Comparison of ENCODE assay signal across 9 cellular contexts in genomic region chr19:38853214-38853613, GRCh38. TPM values are rescaled to one million over a fixed set of nuclear protein-coding genes. Genes with fewer than 3 reads are reported as not detected.
A peak's percentile ranks its signal among the peaks of the same experiment; 100 is the strongest.
DNase-seq lines count a peak whose midpoint lies in the region; ATAC-seq and TF ChIP-seq lines count a peak whose summit lies in the region.
"Had no signal": no experiment of that assay in that cellular context is flagged by ENCODE, and none has a peak within 500 bp of the region (broad histone marks: within the 10 kb centered on the region; RNA-seq: fewer than 3 reads in every experiment).

No MANE protein-coding gene starts in this region.

- peaks cover 23% of the 10 kb centered on the region for H3K36me3 Mint-ChIP-seq in CD8-positive, alpha-beta T cell

- H3K9me3 ChIP-seq in CD8-positive, alpha-beta T cell (ENCODE audit: low read length): no peaks in the 10 kb centered on the region
- H3K9me3 ChIP-seq in MM.1S (replicated peaks; ENCODE audit: insufficient read depth, low read length) (no peaks in the 10 kb centered on the region), osteoblast (ENCODE audit: low read depth, low read length) (no peaks in the 10 kb centered on the region)

- peaks cover 3% of the 10 kb centered on the region; the same call in 1 of the 2 replicates for H4K20me1 ChIP-seq in MM.1S (ENCODE audit: insufficient read depth, low read length)
- peaks cover 9% of the 10 kb centered on the region for H4K20me1 ChIP-seq in osteoblast (ENCODE audit: insufficient read depth, low read length)

- H3K9ac ChIP-seq in MM.1S (ENCODE audit: low read length): peak overlapping the region; percentile 99

- no peak for ATAC-seq in CD8-positive, alpha-beta T cell
- ATAC-seq in GM18868 (IDR thresholded peaks at IDR 0.05; ENCODE audit: unreplicated experiment): no peak
- no peak for ATAC-seq in foreskin keratinocyte

- TF ChIP-seq CTCF in CD8-positive, alpha-beta T cell (IDR thresholded peaks at IDR 0.05): no peak
- no peak for TF ChIP-seq CTCF in MM.1S (IDR thresholded peaks at IDR 0.05; ENCODE audit: low read length)
- TF ChIP-seq CTCF in dorsolateral prefrontal cortex (IDR thresholded peaks at IDR 0.05 in 54 of 56, conservative IDR thresholded peaks at IDR 0.05 in 2 of 56; ENCODE audit: low read depth in 1 of 56, partially characterized antibody in 56 of 56): no peak
- no peak for TF ChIP-seq CTCF in osteoblast (IDR thresholded peaks at IDR 0.05; ENCODE audit: extremely low read depth, low read depth, low read length)
- no peak for TF ChIP-seq CTCF in foreskin keratinocyte (conservative IDR thresholded peaks at IDR 0.05)

- CTCF ChIA-PET in CD8-positive, alpha-beta T cell (lab: Charles Lee): interaction anchor here (0.7 to 3.8 kb wide), 9 partner anchors 10 to 84 kb away, joined by 3 to 28 read pairs (median 4); partner anchors contain the start of gene ECH1

- no peaks in the 10 kb centered on the region for H3K27me3 Mint-ChIP-seq in CD8-positive, alpha-beta T cell (ENCODE audit: low read depth)

- peaks cover 23% of the 10 kb centered on the region for H3F3A ChIP-seq in MM.1S (ENCODE audit: insufficient read depth, low read length)

- peaks cover 27% of the 10 kb centered on the region for H3K79me2 ChIP-seq in MM.1S (ENCODE audit: low read length)
- H3K79me2 ChIP-seq in osteoblast (ENCODE audit: insufficient read depth, low read length): peaks cover 10% of the 10 kb centered on the region

- peaks cover 6% of the 10 kb centered on the region for H3K36me3 ChIP-seq in CD8-positive, alpha-beta T cell (ENCODE audit: insufficient read depth, low read length)
- no peaks in the 10 kb centered on the region for H3K36me3 ChIP-seq in MM.1S (replicated peaks; ENCODE audit: insufficient read depth, low read length)
- peaks cover 4% of the 10 kb centered on the region for H3K36me3 ChIP-seq in osteoblast (ENCODE audit: insufficient read depth, low read length)

- H3K9me3 Mint-ChIP-seq in CD8-positive, alpha-beta T cell: no peaks in the 10 kb centered on the region

- peak overlapping the region; percentile 90 for H3K4me2 ChIP-seq in MM.1S (ENCODE audit: low read depth, low read length)
- H3K4me2 ChIP-seq in osteoblast (ENCODE audit: insufficient read depth, low read length): peak overlapping the region; percentile 96

- H3K4me1 ChIP-seq in CD8-positive, alpha-beta T cell (ENCODE audit: insufficient read depth, low read length): peaks cover 39% of the 10 kb centered on the region
- peaks cover 22% of the 10 kb centered on the region for H3K4me1 ChIP-seq in MM.1S (ENCODE audit: low read length)
- H3K4me1 ChIP-seq in osteoblast (ENCODE audit: insufficient read depth, low read length): peaks cover 24% of the 10 kb centered on the region
- no peaks in the 10 kb centered on the region for H3K4me1 ChIP-seq in foreskin keratinocyte

- DNase-seq in CD8-positive, alpha-beta T cell: no peak
- DNase-seq in MM.1S (no peak), dorsolateral prefrontal cortex (no peak), osteoblast (ENCODE audit: insufficient read length, low spot score, missing footprints) (no peak), DMS153 (lab: John Stamatoyannopoulos, UW) (no peak), substantia nigra (lab: John Stamatoyannopoulos, UW) (no peak), foreskin keratinocyte (no peak)

- no peaks in the 10 kb centered on the region for H3K27me3 ChIP-seq in CD8-positive, alpha-beta T cell (ENCODE audit: insufficient read depth, low read length)
- H3K27me3 ChIP-seq in MM.1S (replicated peaks; ENCODE audit: insufficient read depth, low read length) (no peaks in the 10 kb centered on the region), dorsolateral prefrontal cortex (no peaks in the 10 kb centered on the region), osteoblast (ENCODE audit: insufficient read depth, low read length) (no peaks in the 10 kb centered on the region), foreskin keratinocyte (no peaks in the 10 kb centered on the region)

- POLR2A ChIA-PET in CD8-positive, alpha-beta T cell (lab: Charles Lee): interaction anchor here (0.8 to 3.4 kb wide), 5 partner anchors 9 to 27 kb away, joined by 3 to 46 read pairs (median 20); no protein-coding TSS in a partner anchor

- no peak overlapping the region for H3K4me3 ChIP-seq in CD8-positive, alpha-beta T cell (ENCODE audit: low read depth, low read length)
- peak overlapping the region; percentile 68 for H3K4me3 ChIP-seq in MM.1S (ENCODE audit: low read length)
- H3K4me3 ChIP-seq in dorsolateral prefrontal cortex: peak overlapping the region in 51 of 59 donors; percentile 52 to 99 (median 84)
- H3K4me3 ChIP-seq in osteoblast (ENCODE audit: insufficient read depth, low read length): peak overlapping the region; percentile 88

- no peak overlapping the region for H3K27ac ChIP-seq in CD8-positive, alpha-beta T cell (ENCODE audit: low read depth, low read length)
- H3K27ac ChIP-seq in MM.1S (ENCODE audit: low read length) (peak overlapping the region; percentile 96; the same call in 1 of the 2 replicates), dorsolateral prefrontal cortex (peak overlapping the region in 27 of 59 donors; percentile 86 to 100 (median 97)), osteoblast (ENCODE audit: low read depth, low read length) (peak overlapping the region; percentile 87), substantia nigra (ENCODE audit: low read depth, low read length, poor library complexity, severe bottlenecking) (no peak overlapping the region), foreskin keratinocyte (no peak overlapping the region)

- peak overlapping the region; percentile 90 for H3K4me3 Mint-ChIP-seq in CD8-positive, alpha-beta T cell

- H3K9me2 ChIP-seq in MM.1S (replicated peaks; ENCODE audit: insufficient read depth, low read length): no peaks in the 10 kb centered on the region

- peaks cover 42% of the 10 kb centered on the region for H3K4me1 Mint-ChIP-seq in CD8-positive, alpha-beta T cell (ENCODE audit: low read depth)

- peak overlapping the region; percentile 95 for H3K27ac Mint-ChIP-seq in CD8-positive, alpha-beta T cell

- intact Hi-C loops in CD8-positive, alpha-beta T cell (cut with DNase I, micrococcal nuclease): loop anchor here (5.0 to 10.0 kb wide), 5 partner anchors 216 to 1864 kb away; partner anchors contain the start of genes COQ8B (in 1 of the 2), ITPKC (in 1 of the 2), SAMD4B (in 1 of the 2) and ZFP36 (in 1 of the 2)
- intact Hi-C loops in dorsolateral prefrontal cortex (cut with DNase I): no loop called here

- H2AFZ ChIP-seq in MM.1S (ENCODE audit: low read length): peak overlapping the region; percentile 40
- H2AFZ ChIP-seq in osteoblast (ENCODE audit: low read length): peak overlapping the region; percentile 91

RNA-seq across cellular contexts. Expression of gene HNRNPL, which starts 3.4 kb away (rescaled TPM):
- total RNA-seq in CD8-positive, alpha-beta T cell: 100 to 1,000 TPM; 615 to 625 TPM
- total RNA-seq in dorsolateral prefrontal cortex (100 to 1,000 TPM; 179 to 311 (median 224) TPM), osteoblast (188 and 201 TPM in 2 replicates), foreskin keratinocyte (344 and 388 TPM in 2 replicates)
- 268 and 317 TPM in 2 replicates for polyA plus RNA-seq in foreskin keratinocyte

RNA-seq across cellular contexts. Expression of gene ECH1, which starts 21.6 kb away (rescaled TPM):
- 10 to 100 TPM; 30.1 to 32.8 TPM for total RNA-seq in CD8-positive, alpha-beta T cell
- 100 to 1,000 TPM in 105 of 120 experiments, 10 to 100 TPM in 15; 63.0 to 163 (median 116) TPM for total RNA-seq in dorsolateral prefrontal cortex
- 35.1 and 36.9 TPM in 2 replicates for total RNA-seq in osteoblast
- 51.5 and 64.9 TPM in 2 replicates for total RNA-seq in foreskin keratinocyte
- polyA plus RNA-seq in foreskin keratinocyte: 114 and 121 TPM in 2 replicates

RNA-seq across cellular contexts. Expression of gene RINL, which starts 24.9 kb away (rescaled TPM):
- 10 to 100 TPM; 18.1 to 18.4 TPM for total RNA-seq in CD8-positive, alpha-beta T cell
- total RNA-seq in dorsolateral prefrontal cortex: 10 to 100 TPM in 29 of 120 experiments, 1 to 10 TPM in 91; 4.1 to 15.2 (median 8.3) TPM
- 2.5 and 3.2 TPM in 2 replicates for total RNA-seq in osteoblast
- 8.3 and 8.7 TPM in 2 replicates for total RNA-seq in foreskin keratinocyte
- 6.2 and 6.5 TPM in 2 replicates for polyA plus RNA-seq in foreskin keratinocyte

RNA-seq across cellular contexts. Expression of gene LGALS4, which starts 40.5 kb away (rescaled TPM):
- total RNA-seq in CD8-positive, alpha-beta T cell: 1 to 10 TPM; 1.8 to 3.4 TPM
- 1 to 10 TPM in 81 of 120 experiments, under 1 TPM in 28, not detected in 11; 0.39 to 4.0 (median 1.4) TPM for total RNA-seq in dorsolateral prefrontal cortex
- not detected in 2 replicates for total RNA-seq in osteoblast
- total RNA-seq in foreskin keratinocyte: 0.20 TPM in 1 of 2 replicates, not detected in the other
- 0.24 TPM in 1 of 2 replicates, not detected in the other for polyA plus RNA-seq in foreskin keratinocyte
- total RNA-seq: RPMI7951 had no signal

RNA-seq across cellular contexts. Expression of gene SIRT2, which starts 46.2 kb away (rescaled TPM):
- total RNA-seq in CD8-positive, alpha-beta T cell: 10 to 100 TPM; 90.6 to 95.1 TPM
- 100 to 1,000 TPM; 113 to 397 (median 166) TPM for total RNA-seq in dorsolateral prefrontal cortex
- 76.9 and 77.4 TPM in 2 replicates for total RNA-seq in osteoblast
- total RNA-seq in foreskin keratinocyte: 46.0 and 49.4 TPM in 2 replicates
- polyA plus RNA-seq in foreskin keratinocyte: 51.8 and 56.8 TPM in 2 replicates

Comparison
In these comparisons a context has a peak if more than half of its experiments do, and no peak if none do; other contexts are left out.
1. H3K27ac ChIP-seq: peak in MM.1S (single experiment) and osteoblast (single experiment); none in CD8-positive, alpha-beta T cell (single experiment), substantia nigra (single experiment) and foreskin keratinocyte (single experiment).
2. intact Hi-C loops: an anchor here in CD8-positive, alpha-beta T cell (5.0 to 10.0 kb wide); none called in dorsolateral prefrontal cortex.